ENCODE assay signal across 33 cellular contexts in genomic region chr22:34161724-34162123, GRCh38.
"Had no signal": no experiment of that assay in that cellular context is flagged by ENCODE, and none has a peak within 500 bp of the region (broad histone marks: within the 10 kb centered on the region; RNA-seq: fewer than 3 reads in every experiment).

No MANE protein-coding gene starts in this region.

- H3K9me3 Mint-ChIP-seq: nephron progenitor cell; neural crest cell; stimulated activated memory B cell treated with anti-CD40 and anti-IgM and Interleukin-4, amounts not matched to agents 10 μg/mL and 1 μg/mL and 100 μg/mL, for 72 hours had no signal

- H3K4me3 Mint-ChIP-seq: naive B cell; naive thymus-derived CD8-positive, alpha-beta T cell; natural killer cell treated with Interleukin-12 subunit alpha and Interleukin-12 subunit beta and Interleukin-15 and Interleukin-18, amount 100 ng/mL, for 72 hours; nephron progenitor cell; neural crest cell; stimulated activated memory B cell treated with anti-CD40 and anti-IgM and Interleukin-4, amounts not matched to agents 10 μg/mL and 1 μg/mL and 100 μg/mL, for 72 hours; stimulated activated naive CD8-positive, alpha-beta T cell treated with anti-CD3 and anti-CD28 coated beads, Interleukin-15, amount 100 ng/mL, for 72 hours had no signal

- H3K36me3 Mint-ChIP-seq: naive B cell; naive thymus-derived CD8-positive, alpha-beta T cell; natural killer cell treated with Interleukin-12 subunit alpha and Interleukin-12 subunit beta and Interleukin-15 and Interleukin-18, amount 100 ng/mL, for 72 hours; stimulated activated memory B cell treated with anti-CD40 and anti-IgM and Interleukin-4, amounts not matched to agents 10 μg/mL and 1 μg/mL and 100 μg/mL, for 72 hours had no signal

- FAIRE-seq: urothelium cell line had no signal

- H2AFZ ChIP-seq: parathyroid adenoma had no signal

- H3K79me2 ChIP-seq: parathyroid adenoma had no signal

- H3K36me3 ChIP-seq: ovary, spleen, suprapubic skin, tibial artery, transverse colon, upper lobe of left lung, vagina had no signal

- H3K4me1 Mint-ChIP-seq: naive B cell; naive thymus-derived CD8-positive, alpha-beta T cell; neural crest cell; stimulated activated memory B cell treated with anti-CD40 and anti-IgM and Interleukin-4, amounts not matched to agents 10 μg/mL and 1 μg/mL and 100 μg/mL, for 72 hours; stimulated activated naive CD8-positive, alpha-beta T cell treated with anti-CD3 and anti-CD28 coated beads, Interleukin-15, amount 100 ng/mL, for 72 hours had no signal

- H3K27ac Mint-ChIP-seq: naive B cell; naive thymus-derived CD8-positive, alpha-beta T cell; natural killer cell treated with Interleukin-12 subunit alpha and Interleukin-12 subunit beta and Interleukin-15 and Interleukin-18, amount 100 ng/mL, for 72 hours; nephron progenitor cell; progenitor cell of endocrine pancreas; stimulated activated memory B cell treated with anti-CD40 and anti-IgM and Interleukin-4, amounts not matched to agents 10 μg/mL and 1 μg/mL and 100 μg/mL, for 72 hours; stimulated activated naive CD8-positive, alpha-beta T cell treated with anti-CD3 and anti-CD28 coated beads, Interleukin-15, amount 100 ng/mL, for 72 hours had no signal

- H3K27me3 Mint-ChIP-seq: natural killer cell treated with Interleukin-12 subunit alpha and Interleukin-12 subunit beta and Interleukin-15 and Interleukin-18, amount 100 ng/mL, for 72 hours had no signal

- ATAC-seq: naive thymus-derived CD8-positive, alpha-beta T cell; natural killer cell treated with Interleukin-12 subunit alpha and Interleukin-12 subunit beta and Interleukin-15 and Interleukin-18, amount 100 ng/mL, for 72 hours; psoas muscle; right cardiac atrium; sciatic nerve; stimulated activated memory B cell treated with anti-CD40 and anti-IgM and Interleukin-4, amounts not matched to agents 10 μg/mL and 1 μg/mL and 100 μg/mL, for 72 hours; stimulated activated naive CD8-positive, alpha-beta T cell treated with anti-CD3 and anti-CD28 coated beads, Interleukin-15, amount 100 ng/mL, for 72 hours; stimulated activated naive CD8-positive, alpha-beta T cell treated with anti-CD3 and anti-CD28 coated beads, Interleukin-15, Interleukin-2, amounts not matched to agents 100 U/mL and 50 U/mL, for 24 hours had no signal

- H3K4me2 ChIP-seq: smooth muscle cell had no signal

- H3K27ac ChIP-seq: ovary, parathyroid adenoma, psoas muscle, skin epidermis, spleen, suprapubic skin, testis, tibial artery, transverse colon, upper lobe of left lung, vagina had no signal

- DNase-seq: naive B cell; naive thymus-derived CD8-positive, alpha-beta T cell; nephron progenitor cell; occipital lobe; ovary; posterior cingulate gyrus; psoas muscle; right cardiac atrium; spleen; stimulated activated CD4-positive, alpha-beta T cell treated with anti-CD3 and anti-CD28 coated beads, Interleukin-12 subunit alpha, Interleukin-12 subunit beta, amount 100 ng/mL, for 4 hours; stimulated activated CD4-positive, alpha-beta T cell treated with anti-CD3 and anti-CD28 coated beads, Interleukin-1b, Interleukin-23, amount 100 ng/mL, for 48 hours; stimulated activated CD4-positive, alpha-beta T cell treated with anti-CD3 and anti-CD28 coated beads, Interleukin-4, amount 100 ng/mL, for 1 hour; stimulated activated CD4-positive, alpha-beta T cell treated with anti-CD3 and anti-CD28 coated beads, Interleukin-4, amount 100 ng/mL, for 4 hours; stimulated activated CD8-positive, alpha-beta memory T cell treated with anti-CD3 and anti-CD28 coated beads, Interleukin-4, amount 100 ng/mL, for 48 hours; stimulated activated naive CD4-positive, alpha-beta T cell; stimulated activated naive CD8-positive, alpha-beta T cell treated with anti-CD3 and anti-CD28 coated beads, Interleukin-15, amount 100 ng/mL, for 72 hours; stimulated activated naive CD8-positive, alpha-beta T cell treated with anti-CD3 and anti-CD28 coated beads, Interleukin-15, Interleukin-2, amounts not matched to agents 100 U/mL and 50 U/mL, for 24 hours; substantia nigra; testis; tibial artery; transverse colon; upper lobe of left lung had no signal

- H3K9ac ChIP-seq: parathyroid adenoma had no signal

- H3K4me3 ChIP-seq: ovary, psoas muscle, skin epidermis, smooth muscle cell, spleen, suprapubic skin, testis, tibial artery, transverse colon, upper lobe of left lung, vagina had no signal

- H3K4me1 ChIP-seq: parathyroid adenoma, psoas muscle, spleen, suprapubic skin, testis, tibial artery, transverse colon, upper lobe of left lung, vagina had no signal

- H3K27me3 ChIP-seq: ovary, testis, tibial artery, upper lobe of left lung, vagina had no signal

- H3K9me3 ChIP-seq: ovary, psoas muscle, spleen, suprapubic skin, testis, tibial artery, transverse colon, upper lobe of left lung, vagina had no signal
